Comparison of ENCODE assay signal across 14 cellular contexts in the genomic region with DNA sequence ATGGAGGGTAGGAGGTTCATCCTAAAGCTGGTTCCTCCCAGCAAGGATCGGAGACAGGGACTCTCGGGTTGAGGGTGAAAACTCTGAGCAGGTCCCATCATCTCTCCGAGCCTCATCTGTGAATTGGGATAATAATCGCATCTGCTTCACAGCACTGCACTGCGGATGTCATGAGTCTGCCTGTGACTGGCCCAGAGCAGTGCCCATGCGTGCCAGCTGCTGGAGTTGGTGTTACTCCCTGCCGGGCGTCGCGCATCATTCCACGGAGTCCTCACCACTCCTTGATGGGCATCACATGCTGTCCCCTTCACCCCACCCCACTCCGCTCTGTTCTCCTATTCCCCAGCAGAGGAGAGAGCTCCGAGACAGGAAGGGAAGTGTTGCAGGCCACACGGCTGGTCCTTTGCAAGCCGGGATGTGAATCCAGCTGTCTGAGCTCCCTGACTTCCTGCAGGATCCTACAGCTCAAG. TPM values are rescaled to one million over a fixed set of nuclear protein-coding genes. Genes with fewer than 3 reads are reported as not detected.
A peak's percentile ranks its signal among the peaks of the same experiment; 100 is the strongest.
DNase-seq lines count a peak whose midpoint lies in the region; ATAC-seq, FAIRE-seq and TF ChIP-seq lines count a peak whose summit lies in the region.
"Had no signal": no experiment of that assay in that cellular context is flagged by ENCODE, and none has a peak within 500 bp of the region (broad histone marks: within the 10 kb centered on the region; RNA-seq: fewer than 3 reads in every experiment).

No MANE protein-coding gene starts in this region.

- H3K27me3 ChIP-seq in AG04450 (ENCODE audit: control insufficient read depth, insufficient read depth, low read length) (no peaks in the 10 kb centered on the region), H1 (replicated peaks in 1 of 4; ENCODE audit: control insufficient read depth in 3 of 4, extremely low read depth in 1 of 4, insufficient read depth in 3 of 4, low read length in 3 of 4) (no peaks in the 10 kb centered on the region), osteoblast (ENCODE audit: insufficient read depth, low read length) (no peaks in the 10 kb centered on the region), PC-3 (ENCODE audit: low read length) (no peaks in the 10 kb centered on the region)
- H3K27me3 ChIP-seq: BLaER1 treated with 17β-estradiol and CSF1 and Interleukin-3, amounts not matched to agents 10 nM and 100 nM had no signal

- no peak overlapping the region for H2BK20ac ChIP-seq in H1 (ENCODE audit: low read length)

- 0 out of 2 replicates have a peak overlapping the region, but pooled peaks have one; percentile 76 for H2BK15ac ChIP-seq in H1 (ENCODE audit: low read length)

- peaks cover 0 to 20% (median 4%) of the 10 kb centered on the region in 4 experiments; a peak in 5 of 7 replicates for H3K4me1 ChIP-seq in H1 (replicated peaks in 1 of 4; ENCODE audit: control insufficient read depth in 3 of 4, insufficient read depth in 4 of 4, low read length in 3 of 4)
- H3K4me1 ChIP-seq in osteoblast (ENCODE audit: insufficient read depth, low read length), result peaks cover 23% of the 10 kb centered on the region
- peaks cover 9% of the 10 kb centered on the region for H3K4me1 ChIP-seq in PC-3 (ENCODE audit: insufficient read depth, low read length)

- no peak overlapping the region for H3K14ac ChIP-seq in H1 (ENCODE audit: insufficient read length)

- H3K23me2 ChIP-seq in H1 (ENCODE audit: low read depth, low read length), result no peaks in the 10 kb centered on the region

- H3K4me1 Mint-ChIP-seq in HFFc6 (ENCODE audit: low read depth), result peaks cover 61% of the 10 kb centered on the region
- no peaks in the 10 kb centered on the region for H3K4me1 Mint-ChIP-seq in activated CD8-positive, alpha-beta T cell treated with anti-CD3 and anti-CD28 coated beads for 36 hours (ENCODE audit: low read depth)

- no TSS peak for BruUV-seq in PC-3 (replicated peaks; lab: Mats Ljungman, UMichigan)

- H3K56ac ChIP-seq in H1 (replicated peaks; ENCODE audit: insufficient read length, low read depth, low read length), result no peak overlapping the region

- H3F3A ChIP-seq in PC-3 (ENCODE audit: low read length, unreplicated experiment), result no peaks in the 10 kb centered on the region

- DNase-seq in AG04450 (ENCODE audit: low read depth, low spot score) (no peak), HFFc6 (no peak), H1 (ENCODE audit: low read depth in 1 of 2, low spot score in 2 of 2) (no peak), osteoblast (ENCODE audit: insufficient read length, low spot score, missing footprints) (peak; percentile 79), NAMALWA (ENCODE audit: low spot score) (no peak), PC-3 (no peak)
- no peak for DNase-seq in activated CD8-positive, alpha-beta T cell treated with anti-CD3 and anti-CD28 coated beads for 36 hours
- DNase-seq: amygdala, midbrain had no signal

- no peak for TF ChIP-seq RAD21 in H1 (IDR thresholded peaks at IDR 0.05 in 1 of 2, conservative IDR thresholded peaks at IDR 0.05 in 1 of 2; ENCODE audit: low read depth in 2 of 2, low read length in 2 of 2)

- ATAC-seq in activated CD8-positive, alpha-beta T cell treated with anti-CD3 and anti-CD28 coated beads for 36 hours, result no peak
- no peak for ATAC-seq in PC-3
- ATAC-seq: stimulated activated effector memory CD8-positive, alpha-beta T cell treated with anti-CD3 and anti-CD28 coated beads, Interleukin-12 subunit alpha, Interleukin-12 subunit beta, amount 100 ng/mL, for 72 hours had no signal

- H4K8ac ChIP-seq in H1 (ENCODE audit: extremely low read depth, insufficient read depth, low read length), result no peak overlapping the region

- H3K4ac ChIP-seq in H1 (replicated peaks; ENCODE audit: insufficient read length, low read depth, low read length), result no peak overlapping the region

- H3K79me1 ChIP-seq in H1 (ENCODE audit: low read depth, low read length), result no peaks in the 10 kb centered on the region

- H3K9me2 ChIP-seq in PC-3 (replicated peaks; ENCODE audit: low read length), result no peaks in the 10 kb centered on the region

- no peak overlapping the region for H2AFZ ChIP-seq in H1 (ENCODE audit: low read length)
- no peak overlapping the region for H2AFZ ChIP-seq in osteoblast (ENCODE audit: low read length)
- H2AFZ ChIP-seq in PC-3 (ENCODE audit: low read length), result no peak overlapping the region

- H2BK12ac ChIP-seq in H1 (ENCODE audit: low read depth, low read length), result peak overlapping the region; percentile 3; the same call in 1 of the 2 replicates

- H4K20me1 ChIP-seq in H1 (replicated peaks in 1 of 2; ENCODE audit: control insufficient read depth in 1 of 2, insufficient read depth in 2 of 2, low read length in 2 of 2) (peaks cover 0 to 4% of the 10 kb centered on the region in 2 experiments), osteoblast (ENCODE audit: insufficient read depth, low read length) (no peaks in the 10 kb centered on the region), PC-3 (ENCODE audit: low read length) (no peaks in the 10 kb centered on the region)

- CTCF ChIA-PET in AG04450 (lab: Charles Lee) (interaction anchor here (1.3 to 16.9 kb wide), 5 partner anchors 133 to 480 kb away, joined by 3 to 348 read pairs (median 16); no protein-coding TSS in a partner anchor), H1 (lab: Charles Lee; ENCODE audit: partially characterized antibody) (interaction anchor here (0.7 to 6.3 kb wide), 20 partner anchors 8 to 237 kb away, joined by 3 to 205 read pairs (median 4); partner anchors contain the start of genes AMBP and COL27A1), PC-3 (lab: Charles Lee) (no interaction called here)
- CTCF ChIA-PET in activated CD8-positive, alpha-beta T cell treated with anti-CD3 and anti-CD28 coated beads for 36 hours (lab: Charles Lee), result interaction anchor here (0.7 to 1.6 kb wide), 3 partner anchors 144 to 205 kb away, joined by 3 to 8 read pairs (median 7); no protein-coding TSS in a partner anchor

- H4K5ac ChIP-seq in H1 (ENCODE audit: insufficient read length, low read depth, low read length), result no peak overlapping the region

- peak overlapping the region; percentile 81 for H3K27ac ChIP-seq in AG04450 (ENCODE audit: low read depth, low read length)
- H3K27ac ChIP-seq in H1 (ENCODE audit: low read depth, low read length), result no peak overlapping the region
- peak overlapping the region; percentile 19 for H3K27ac ChIP-seq in osteoblast (ENCODE audit: low read depth, low read length)
- no peak overlapping the region for H3K27ac ChIP-seq in PC-3 (ENCODE audit: low read length)

- intact Hi-C loops in activated CD8-positive, alpha-beta T cell treated with anti-CD3 and anti-CD28 coated beads for 36 hours (cut with micrococcal nuclease), result no loop called here
- intact Hi-C loops in PC-3 (cut with micrococcal nuclease), result no loop called here

- no peak overlapping the region for H2BK120ac ChIP-seq in H1 (replicated peaks; ENCODE audit: low read depth, low read length)

- no peak overlapping the region for H4K91ac ChIP-seq in H1 (replicated peaks; ENCODE audit: insufficient read length, low read length)

- H3K4me3 Mint-ChIP-seq in HFFc6, result peak overlapping the region; percentile 22; the same call in 1 of the 2 replicates
- no peak overlapping the region for H3K4me3 Mint-ChIP-seq in activated CD8-positive, alpha-beta T cell treated with anti-CD3 and anti-CD28 coated beads for 36 hours
- H3K4me3 Mint-ChIP-seq: stimulated activated effector memory CD8-positive, alpha-beta T cell treated with anti-CD3 and anti-CD28 coated beads, Interleukin-12 subunit alpha, Interleukin-12 subunit beta, amount 100 ng/mL, for 72 hours had no signal

- POLR2A ChIA-PET in AG04450 (lab: Yijun Ruan, JAX), result interaction anchor here (0.7 to 0.9 kb wide), 2 partner anchors 10 to 134 kb away, joined by 3 read pairs; no protein-coding TSS in a partner anchor
- POLR2A ChIA-PET in H1 (lab: Charles Lee; ENCODE audit: partially characterized antibody), result interaction anchor here (0.6 to 2.0 kb wide), 2 partner anchors 124 to 180 kb away, joined by 3 to 6 read pairs; no protein-coding TSS in a partner anchor
- POLR2A ChIA-PET in activated CD8-positive, alpha-beta T cell treated with anti-CD3 and anti-CD28 coated beads for 36 hours (lab: Charles Lee), result no interaction called here
- POLR2A ChIA-PET in PC-3 (lab: Charles Lee; ENCODE audit: unreplicated experiment), result no interaction called here

- H3K9me3 ChIP-seq in AG04450 (ENCODE audit: control insufficient read depth, insufficient read depth, low read length) (peaks cover 2% of the 10 kb centered on the region; the same call in 1 of the 2 replicates), H1 (ENCODE audit: insufficient read depth in 2 of 2, low read depth in 1 of 2, low read length in 1 of 2) (no peaks in the 10 kb centered on the region), osteoblast (ENCODE audit: low read depth, low read length) (no peaks in the 10 kb centered on the region), PC-3 (ENCODE audit: low read length) (no peaks in the 10 kb centered on the region)
- H3K9me3 ChIP-seq: BLaER1 treated with 17β-estradiol and CSF1 and Interleukin-3, amounts not matched to agents 10 nM and 100 nM had no signal

- peak overlapping the region; percentile 40; the same call in 1 of the 2 replicates for H2BK5ac ChIP-seq in H1 (ENCODE audit: low read depth, low read length)

- H3K9ac ChIP-seq in H1 (replicated peaks in 1 of 4; ENCODE audit: extremely low read depth in 1 of 4, low read depth in 3 of 4, low read length in 3 of 4), result 0 out of 7 replicates have a peak overlapping the region, but pooled peaks of 1 of the 4 experiments have one; percentile 0
- H3K9ac ChIP-seq in PC-3 (ENCODE audit: low read length), result no peak overlapping the region
- H3K9ac ChIP-seq: BLaER1 treated with 17β-estradiol and CSF1 and Interleukin-3, amounts not matched to agents 10 nM and 100 nM had no signal

- TF ChIP-seq POLR2A in H1 (IDR thresholded peaks at IDR 0.05; ENCODE audit: control extremely low read depth in 1 of 2, low read depth in 2 of 2, low read length in 2 of 2), result no peak

- H3K36me3 ChIP-seq in H1 (ENCODE audit: control insufficient read depth in 2 of 4, insufficient read depth in 4 of 4, low read length in 3 of 4), result peaks cover 0 to 8% (median 1%) of the 10 kb centered on the region in 4 experiments; a peak in 5 of 8 replicates
- peaks cover 7% of the 10 kb centered on the region for H3K36me3 ChIP-seq in osteoblast (ENCODE audit: insufficient read depth, low read length)
- no peaks in the 10 kb centered on the region for H3K36me3 ChIP-seq in PC-3 (ENCODE audit: low read depth, low read length)

- H3K4me3 ChIP-seq in AG04450 (ENCODE audit: low read depth, low read length) (no peak overlapping the region), H1 (ENCODE audit: extremely low read depth in 1 of 4, insufficient read depth in 2 of 4, low read depth in 3 of 4, low read length in 4 of 4) (no peak overlapping the region), osteoblast (ENCODE audit: insufficient read depth, low read length) (no peak overlapping the region), PC-3 (ENCODE audit: low read length) (no peak overlapping the region)
- H3K4me3 ChIP-seq: BLaER1 treated with 17β-estradiol and CSF1 and Interleukin-3, amounts not matched to agents 10 nM and 100 nM had no signal

- H3K4me2 ChIP-seq in H1 (ENCODE audit: insufficient read depth in 1 of 2, low read depth in 2 of 2, low read length in 2 of 2) (0 out of 4 replicates have a peak overlapping the region, but pooled peaks of 1 of the 2 experiments have one; percentile 19), osteoblast (ENCODE audit: insufficient read depth, low read length) (no peak overlapping the region), PC-3 (ENCODE audit: low read length) (no peak overlapping the region)
- H3K4me2 ChIP-seq: BLaER1 treated with 17β-estradiol and CSF1 and Interleukin-3, amounts not matched to agents 10 nM and 100 nM had no signal

- H2AK5ac ChIP-seq in H1 (ENCODE audit: low read depth, low read length), result no peak overlapping the region

- no peaks in the 10 kb centered on the region for H3K9me3 Mint-ChIP-seq in HFFc6
- no peaks in the 10 kb centered on the region for H3K9me3 Mint-ChIP-seq in activated CD8-positive, alpha-beta T cell treated with anti-CD3 and anti-CD28 coated beads for 36 hours
- H3K9me3 Mint-ChIP-seq: stimulated activated effector memory CD8-positive, alpha-beta T cell treated with anti-CD3 and anti-CD28 coated beads, Interleukin-12 subunit alpha, Interleukin-12 subunit beta, amount 100 ng/mL, for 72 hours had no signal

- 90% methylated on average over 15 of the region's 15 CpGs; no CpG with 5 or more reads in 1 of the 2 experiments for WGBS in H1 (ENCODE audit: extremely low coverage in 1 of 2, insufficient coverage in 1 of 2, insufficient read length in 1 of 2, insufficient replicate concordance in 2 of 2, low coverage in 1 of 2, low lambda C conversion rate in 2 of 2, missing lambda C conversion rate in 1 of 2), 2 experiments

- peak overlapping the region; percentile 76 for H3K27ac Mint-ChIP-seq in HFFc6
- no peak overlapping the region for H3K27ac Mint-ChIP-seq in activated CD8-positive, alpha-beta T cell treated with anti-CD3 and anti-CD28 coated beads for 36 hours
- H3K27ac Mint-ChIP-seq: stimulated activated effector memory CD8-positive, alpha-beta T cell treated with anti-CD3 and anti-CD28 coated beads, Interleukin-12 subunit alpha, Interleukin-12 subunit beta, amount 100 ng/mL, for 72 hours had no signal

- no peak for TF ChIP-seq EP300 in H1 (IDR thresholded peaks at IDR 0.05; ENCODE audit: borderline replicate concordance in 1 of 2, low read depth in 2 of 2, low read length in 2 of 2)

- H3K79me2 ChIP-seq in H1 (ENCODE audit: control insufficient read depth in 1 of 2, insufficient read depth in 2 of 2, low read length in 2 of 2), result no peaks in the 10 kb centered on the region
- no peaks in the 10 kb centered on the region for H3K79me2 ChIP-seq in osteoblast (ENCODE audit: insufficient read depth, low read length)
- H3K79me2 ChIP-seq in PC-3 (ENCODE audit: low read length), result no peaks in the 10 kb centered on the region

- H3K27me3 Mint-ChIP-seq in HFFc6 (ENCODE audit: insufficient read depth), result 0 out of 2 replicates have a peak, but pooled peaks cover 1% of the 10 kb centered on the region
- peaks cover 2% of the 10 kb centered on the region for H3K27me3 Mint-ChIP-seq in activated CD8-positive, alpha-beta T cell treated with anti-CD3 and anti-CD28 coated beads for 36 hours

- peaks cover 33% of the 10 kb centered on the region for H3K36me3 Mint-ChIP-seq in HFFc6 (ENCODE audit: low read depth)
- no peaks in the 10 kb centered on the region for H3K36me3 Mint-ChIP-seq in activated CD8-positive, alpha-beta T cell treated with anti-CD3 and anti-CD28 coated beads for 36 hours (ENCODE audit: low read depth)
- H3K36me3 Mint-ChIP-seq: stimulated activated effector memory CD8-positive, alpha-beta T cell treated with anti-CD3 and anti-CD28 coated beads, Interleukin-12 subunit alpha, Interleukin-12 subunit beta, amount 100 ng/mL, for 72 hours had no signal

- FAIRE-seq in H1 (lab: Jason Lieb, UNC), result no peak
- FAIRE-seq: urothelium cell line had no signal

- no peak for TF ChIP-seq CTCF in AG04450 (IDR thresholded peaks at IDR 0.05; ENCODE audit: low read depth, low read length)
- no peak for TF ChIP-seq CTCF in HFFc6 (IDR thresholded peaks at IDR 0.05)
- TF ChIP-seq CTCF in H1 (IDR thresholded peaks at IDR 0.05; ENCODE audit: control extremely low read depth in 1 of 3, insufficient read depth in 1 of 3, low read depth in 1 of 3, low read length in 3 of 3), result no peak
- no peak for TF ChIP-seq CTCF in osteoblast (IDR thresholded peaks at IDR 0.05; ENCODE audit: extremely low read depth, low read depth, low read length)
- no peak for TF ChIP-seq CTCF in activated CD8-positive, alpha-beta T cell treated with anti-CD3 and anti-CD28 coated beads for 36 hours (IDR thresholded peaks at IDR 0.05)
- no peak for TF ChIP-seq CTCF in PC-3 (conservative IDR thresholded peaks at IDR 0.05; ENCODE audit: low read depth, low read length)

- H3K23ac ChIP-seq in H1 (ENCODE audit: insufficient read length), result no peak overlapping the region

- H3K18ac ChIP-seq in H1 (ENCODE audit: extremely low read depth, low read length), result no peak overlapping the region

RNA-seq across cellular contexts. Expression of gene ORM1, which starts 35.1 kb away (rescaled TPM):
- polyA plus RNA-seq in AG04450 (2011; rRNA removed), result 0.17 TPM in 1 of 2 replicates, not detected in the other
- not detected in 2 replicates for polyA minus RNA-seq in AG04450 (2011; rRNA and poly(A)+ RNA removed)
- total RNA-seq in HFFc6 (2021; fragmentation: NEBNext Ultra II Directional; extraction: Animal tissue kit (Norgen Biotek cat#: 25700)), result not detected
- not detected in 2 replicates for total RNA-seq in H1 (2021; fragmentation: NEBNext Ultra II Directional; extraction: Animal tissue kit (Norgen Biotek cat#: 25700))
- 0.32 TPM in 1 of 2 replicates, not detected in the other for polyA plus RNA-seq in H1 (2011; rRNA removed)
- not detected for polyA plus RNA-seq in H1 (2011; cell fraction: cytosol; rRNA removed)
- not detected for polyA plus RNA-seq in H1 (2011; cell fraction: nucleus; rRNA removed)
- polyA plus RNA-seq in H1 (2012, experiment 1 of 2), result not detected in 4 replicates
- not detected for polyA plus RNA-seq in H1 (2012, experiment 2 of 2)
- not detected for polyA plus RNA-seq in H1 (2013, experiment 1 of 2)
- not detected for polyA plus RNA-seq in H1 (2013, experiment 2 of 2)
- not detected in 2 replicates for polyA minus RNA-seq in H1 (2011; rRNA and poly(A)+ RNA removed)
- not detected for polyA minus RNA-seq in H1 (2011; cell fraction: cytosol; rRNA and poly(A)+ RNA removed)
- polyA minus RNA-seq in H1 (2011; cell fraction: nucleus; rRNA and poly(A)+ RNA removed), result not detected
- total RNA-seq in osteoblast, result not detected in 2 replicates
- total RNA-seq in activated CD8-positive, alpha-beta T cell treated with anti-CD3 and anti-CD28 coated beads for 36 hours, result not detected
- total RNA-seq in PC-3 (2014; rRNA removed), result not detected in 2 replicates
- total RNA-seq: dermis blood vessel endothelial cell, pulmonary artery endothelial cell had no signal

RNA-seq across cellular contexts. Expression of gene ORM2, which starts 41.9 kb away (rescaled TPM):
- not detected in 2 replicates for polyA plus RNA-seq in AG04450 (2011; rRNA removed)
- polyA minus RNA-seq in AG04450 (2011; rRNA and poly(A)+ RNA removed), result not detected in 2 replicates
- total RNA-seq in HFFc6 (2021; fragmentation: NEBNext Ultra II Directional; extraction: Animal tissue kit (Norgen Biotek cat#: 25700)), result not detected
- 0.90 TPM in 1 of 2 replicates, not detected in the other for total RNA-seq in H1 (2021; fragmentation: NEBNext Ultra II Directional; extraction: Animal tissue kit (Norgen Biotek cat#: 25700))
- 0.66 and 1.3 TPM in 2 replicates for polyA plus RNA-seq in H1 (2011; rRNA removed)
- 1.1 TPM for polyA plus RNA-seq in H1 (2011; cell fraction: cytosol; rRNA removed)
- polyA plus RNA-seq in H1 (2011; cell fraction: nucleus; rRNA removed), result 0.17 TPM
- 1.0 to 1.8 TPM (median 1.5 TPM) in 4 replicates for polyA plus RNA-seq in H1 (2012, experiment 1 of 2)
- 0.33 TPM for polyA plus RNA-seq in H1 (2012, experiment 2 of 2)
- 0.24 TPM for polyA plus RNA-seq in H1 (2013, experiment 1 of 2)
- 0.29 TPM for polyA plus RNA-seq in H1 (2013, experiment 2 of 2)
- polyA minus RNA-seq in H1 (2011; rRNA and poly(A)+ RNA removed), result 0.51 TPM in 1 of 2 replicates, not detected in the other
- not detected for polyA minus RNA-seq in H1 (2011; cell fraction: cytosol; rRNA and poly(A)+ RNA removed)
- not detected for polyA minus RNA-seq in H1 (2011; cell fraction: nucleus; rRNA and poly(A)+ RNA removed)
- total RNA-seq in osteoblast, result not detected in 2 replicates
- not detected for total RNA-seq in activated CD8-positive, alpha-beta T cell treated with anti-CD3 and anti-CD28 coated beads for 36 hours
- not detected in 2 replicates for total RNA-seq in PC-3 (2014; rRNA removed)
- total RNA-seq: dermis blood vessel endothelial cell, pulmonary artery endothelial cell had no signal

Comparison
In these comparisons a context has a peak if more than half of its experiments do, and no peak if none do; other contexts are left out.
1. H3K27ac ChIP-seq: peak in AG04450 (single experiment) and osteoblast (single experiment); none in H1 (single experiment) and PC-3 (single experiment).
2. POLR2A ChIA-PET loops: an anchor here in AG04450 (0.7 to 0.9 kb wide) and H1 (0.6 to 2.0 kb wide); none called in activated CD8-positive, alpha-beta T cell treated with anti-CD3 and anti-CD28 coated beads for 36 hours and PC-3.